ENCODE assay signal across 8 cellular contexts in genomic region chrX:101462892-101463291, GRCh38. TPM values are rescaled to one million over a fixed set of nuclear protein-coding genes. Genes with fewer than 3 reads are reported as not detected.
A peak's percentile ranks its signal among the peaks of the same experiment; 100 is the strongest.
DNase-seq lines count a peak whose midpoint lies in the region; TF ChIP-seq lines count a peak whose summit lies in the region.

No MANE protein-coding gene starts in this region.

- no peaks in the 10 kb centered on the region for H3K27me3 ChIP-seq in effector memory CD4-positive, alpha-beta T cell (replicated peaks; ENCODE audit: control insufficient read depth, insufficient read depth, low read length, poor library complexity, severe bottlenecking)
- H3K27me3 ChIP-seq in suprapubic skin (no peaks in the 10 kb centered on the region), stomach (no peaks in the 10 kb centered on the region)

- TF ChIP-seq EP300 in suprapubic skin (IDR thresholded peaks at IDR 0.05) (no peak), stomach (IDR thresholded peaks at IDR 0.05) (no peak)

- H3K4me1 ChIP-seq in effector memory CD4-positive, alpha-beta T cell (ENCODE audit: control insufficient read depth, insufficient read depth, low read length, poor library complexity, severe bottlenecking) = no peaks in the 10 kb centered on the region
- H3K4me1 ChIP-seq in suprapubic skin (no peaks in the 10 kb centered on the region), stomach (no peaks in the 10 kb centered on the region)

- no peak for TF ChIP-seq POLR2A in suprapubic skin (IDR thresholded peaks at IDR 0.05)
- no peak for TF ChIP-seq POLR2A in stomach (IDR thresholded peaks at IDR 0.05)

- intact Hi-C loops in stomach (cut with DNase I; ENCODE audit: low total_unique reads) = no loop called here

- WGBS in suprapubic skin = 67% methylated on average over 3 of the region's 3 CpGs
- 63 to 80% (median 75%) methylated on average over 2 to 3 of the region's 3 CpGs for WGBS in stomach, 5 donors

- H3K4me3 ChIP-seq in effector memory CD4-positive, alpha-beta T cell (ENCODE audit: insufficient read depth, low read depth, low read length, poor library complexity, severe bottlenecking) = no peak overlapping the region
- no peak overlapping the region for H3K4me3 ChIP-seq in suprapubic skin
- H3K4me3 ChIP-seq in stomach = no peak overlapping the region

- H3K9me3 ChIP-seq in effector memory CD4-positive, alpha-beta T cell (ENCODE audit: control insufficient read depth, low read length) = no peaks in the 10 kb centered on the region
- H3K9me3 ChIP-seq in suprapubic skin (no peaks in the 10 kb centered on the region), stomach (no peaks in the 10 kb centered on the region)

- DNase-seq in AG08395 (ENCODE audit: low spot score) (peak; percentile 54), H4 (ENCODE audit: low spot score) (peak; percentile 23), NCI-H526 treated with DMSO at 0.1 percent for 48 hours (lab: John Stamatoyannopoulos, UW) (peak; percentile 69), fibroblast of gingiva (ENCODE audit: low read depth) (peak; percentile 5), suprapubic skin (ENCODE audit: low spot score in 2 of 2) (no peak), NCI-H524 treated with DMSO at 0.1 percent for 48 hours (lab: John Stamatoyannopoulos, UW) (no peak), stomach (no peak)
- DNase-seq in effector memory CD4-positive, alpha-beta T cell = no peak

- no peaks in the 10 kb centered on the region for H3K36me3 ChIP-seq in effector memory CD4-positive, alpha-beta T cell (ENCODE audit: control insufficient read depth, insufficient read depth, low read length)
- H3K36me3 ChIP-seq in suprapubic skin = no peaks in the 10 kb centered on the region
- H3K36me3 ChIP-seq in stomach = peaks cover 0 to 14% (median 4%) of the 10 kb centered on the region in 4 donors

- TF ChIP-seq CTCF in suprapubic skin (IDR thresholded peaks at IDR 0.05) = no peak
- no peak for TF ChIP-seq CTCF in stomach (IDR thresholded peaks at IDR 0.05)

- no peak overlapping the region for H3K27ac ChIP-seq in effector memory CD4-positive, alpha-beta T cell (ENCODE audit: insufficient read depth, low read length, poor library complexity, severe bottlenecking)
- no peak overlapping the region for H3K27ac ChIP-seq in suprapubic skin
- H3K27ac ChIP-seq in stomach = no peak overlapping the region

RNA-seq across cellular contexts. Expression of gene ARMCX4, which starts 22.4 kb away (rescaled TPM):
- 0.37 and 1.9 TPM in 2 replicates for total RNA-seq in H4 (2014; rRNA removed; shearing (Covaris generic))
- total RNA-seq in suprapubic skin (10 to 100 TPM in 2 of 4 donors, 1 to 10 TPM in 2; 2.4 to 19.6 (median 8.1) TPM), stomach (10 to 100 TPM in 2 of 5 donors, 1 to 10 TPM in 3; 3.1 to 35.3 (median 4.7) TPM)
- polyA plus RNA-seq in stomach = 1 to 10 TPM; 4.3 to 8.7 (median 4.5) TPM

RNA-seq across cellular contexts. Expression of gene HNRNPH2, which starts 54.9 kb away (rescaled TPM):
- 64.1 and 82.3 TPM in 2 replicates for total RNA-seq in H4 (2014; rRNA removed; shearing (Covaris generic))
- total RNA-seq in suprapubic skin = 10 to 100 TPM; 37.3 to 60.6 (median 38.5) TPM
- total RNA-seq in stomach = 10 to 100 TPM in 4 of 5 donors, 1 to 10 TPM in 1; 5.5 to 98.4 (median 15.2) TPM
- polyA plus RNA-seq in stomach = 10 to 100 TPM; 31.6 to 53.5 (median 46.1) TPM

RNA-seq across cellular contexts. Expression of gene GLA, which starts 55.2 kb away (rescaled TPM):
- 192 and 209 TPM in 2 replicates for total RNA-seq in H4 (2014; rRNA removed; shearing (Covaris generic))
- total RNA-seq in suprapubic skin = 10 to 100 TPM; 13.8 to 19.1 (median 16.9) TPM
- total RNA-seq in stomach = 10 to 100 TPM in 2 of 5 donors, 1 to 10 TPM in 2, not detected in 1; 6.4 to 19.6 (median 12.7) TPM
- 10 to 100 TPM in 2 of 3 donors, 1 to 10 TPM in 1; 8.1 to 25.6 (median 18.6) TPM for polyA plus RNA-seq in stomach

Comparison
In these comparisons a context has a peak if more than half of its experiments do, and no peak if none do; other contexts are left out.
1. DNase-seq: peak in AG08395 (single experiment), H4 (single experiment), NCI-H526 treated with DMSO at 0.1 percent for 48 hours (single experiment) and fibroblast of gingiva (single experiment); none in effector memory CD4-positive, alpha-beta T cell (0 of 3), suprapubic skin (0 of 2), NCI-H524 treated with DMSO at 0.1 percent for 48 hours (single experiment) and stomach (single experiment).